ENCODE assay signal across 16 cellular contexts in genomic region chr2:94997981-94998920, GRCh38. TPM values are rescaled to one million over a fixed set of nuclear protein-coding genes. Genes with fewer than 3 reads are reported as not detected.
A peak's percentile ranks its signal among the peaks of the same experiment; 100 is the strongest.
DNase-seq lines count a peak whose midpoint lies in the region; ATAC-seq, FAIRE-seq and TF ChIP-seq lines count a peak whose summit lies in the region.
"Had no signal": no experiment of that assay in that cellular context is flagged by ENCODE, and none has a peak within 500 bp of the region (broad histone marks: within the 10 kb centered on the region; RNA-seq: fewer than 3 reads in every experiment).

No MANE protein-coding gene starts in this region.

- peak in 1 of 3 donors; percentile 13 for TF ChIP-seq CTCF in breast epithelium (IDR thresholded peaks at IDR 0.05)

- peak; percentile 24 for DNase-seq in activated CD4-positive, CD25-positive, alpha-beta regulatory T cell treated with anti-CD3 and anti-CD28 coated beads, Interleukin-2, amount 50 U/mL, for 72 hours
- peak; percentile 58 to 59 for DNase-seq in breast epithelium (ENCODE audit: low spot score in 2 of 2)
- DNase-seq in retina: peak; percentile 59
- DNase-seq in SK-N-DZ (ENCODE audit: low spot score): no peak
- no peak for DNase-seq in small intestine
- DNase-seq: activated T-cell treated with anti-CD3 and anti-CD28 coated beads, Interleukin-2, amount 50 U/mL, for 1 hour; CD4-positive, alpha-beta memory T cell; dermis blood vessel endothelial cell; naive B cell; NCI-H2227 treated with DMSO at 0.1 percent for 48 hours had no signal

- H3K4me3 ChIP-seq in breast epithelium (peak overlapping the region in 2 of 3 donors; percentile 46 to 64), iPS-15b (ENCODE audit: low read depth, low read length) (peak overlapping the region; percentile 8), small intestine (ENCODE audit: low read depth in 1 of 2, low read length in 2 of 2) (no peak overlapping the region)

- peaks cover 0 to 12% of the 10 kb centered on the region in 2 donors for H3K27me3 ChIP-seq in breast epithelium
- peaks cover 15% of the 10 kb centered on the region for H3K27me3 ChIP-seq in iPS-15b (ENCODE audit: control insufficient read depth, insufficient read depth, low read length)
- H3K27me3 ChIP-seq in small intestine (ENCODE audit: control insufficient read depth in 2 of 2, insufficient read depth in 2 of 2, low read length in 2 of 2): peaks cover 0 to 12% of the 10 kb centered on the region in 2 donors

- no peak for TF ChIP-seq POLR2A in breast epithelium (IDR thresholded peaks at IDR 0.05)

- 20 to 34% (median 33%) methylated on average over 44 to 53 of the region's 53 CpGs for WGBS in small intestine, 3 donors

- no peak for FAIRE-seq in small intestine (lab: Jason Lieb, UNC)

- H3K9me3 ChIP-seq in breast epithelium (no peaks in the 10 kb centered on the region), iPS-15b (ENCODE audit: control insufficient read depth, insufficient read depth, low read length) (no peaks in the 10 kb centered on the region), small intestine (ENCODE audit: control insufficient read depth, low read depth) (no peaks in the 10 kb centered on the region)

- H3K27ac ChIP-seq in breast epithelium (peak overlapping the region; percentile 66 to 74), small intestine (ENCODE audit: low read depth in 1 of 2, low read length in 1 of 2) (no peak overlapping the region)

- intact Hi-C loops in breast epithelium (cut with DNase I; ENCODE audit: low total_unique reads): no loop called here

- H3K4me1 ChIP-seq in breast epithelium: no peaks in the 10 kb centered on the region
- H3K4me1 ChIP-seq in iPS-15b (ENCODE audit: control insufficient read depth, insufficient read depth, low read length): no peaks in the 10 kb centered on the region
- H3K4me1 ChIP-seq in small intestine (ENCODE audit: control insufficient read depth in 2 of 2, insufficient read depth in 1 of 2, low read depth in 1 of 2, low read length in 1 of 2): no peaks in the 10 kb centered on the region

- ATAC-seq in activated CD4-positive, CD25-positive, alpha-beta regulatory T cell treated with anti-CD3 and anti-CD28 coated beads, Interleukin-2, amount 50 U/mL, for 24 hours: no peak
- ATAC-seq in GM21528 (IDR thresholded peaks at IDR 0.05; ENCODE audit: low FRiP score, unreplicated experiment): no peak

- H3K36me3 ChIP-seq in breast epithelium: no peaks in the 10 kb centered on the region
- H3K36me3 ChIP-seq in iPS-15b (ENCODE audit: control insufficient read depth, insufficient read depth, low read length): no peaks in the 10 kb centered on the region
- no peaks in the 10 kb centered on the region for H3K36me3 ChIP-seq in small intestine (ENCODE audit: control insufficient read depth in 2 of 2, insufficient read depth in 2 of 2, low read length in 2 of 2)

- no peak overlapping the region for H3K9ac ChIP-seq in iPS-15b (ENCODE audit: low read depth, low read length)

RNA-seq across cellular contexts. Expression of gene MAL, which starts 27.3 kb away (rescaled TPM):
- 1 to 10 TPM in 1 of 3 donors, under 1 TPM in 1, not detected in 1; 0.32 to 2.3 TPM for total RNA-seq in breast epithelium
- polyA plus RNA-seq in SK-N-DZ (2014; cell fraction: cytosol; rRNA removed): not detected in 2 replicates
- polyA plus RNA-seq in SK-N-DZ (2014; cell fraction: nucleus; rRNA removed): not detected in 2 replicates
- polyA plus RNA-seq in small intestine: 1 to 10 TPM; 1.6 to 3.8 (median 1.6) TPM
- total RNA-seq: A172, G401, OCI-LY7 had no signal

Comparison
In these comparisons a context has a peak if more than half of its experiments do, and no peak if none do; other contexts are left out.
1. DNase-seq: peak in activated CD4-positive, CD25-positive, alpha-beta regulatory T cell treated with anti-CD3 and anti-CD28 coated beads, Interleukin-2, amount 50 U/mL, for 72 hours (single experiment), breast epithelium (2 of 2) and retina (single experiment); none in SK-N-DZ (single experiment) and small intestine (single experiment).
2. H3K27ac ChIP-seq: peak in breast epithelium (2 of 2); none in small intestine (0 of 2).
3. H3K4me3 ChIP-seq: peak in breast epithelium (2 of 3) and iPS-15b (single experiment); none in small intestine (0 of 2).